In the genomic region with DNA sequence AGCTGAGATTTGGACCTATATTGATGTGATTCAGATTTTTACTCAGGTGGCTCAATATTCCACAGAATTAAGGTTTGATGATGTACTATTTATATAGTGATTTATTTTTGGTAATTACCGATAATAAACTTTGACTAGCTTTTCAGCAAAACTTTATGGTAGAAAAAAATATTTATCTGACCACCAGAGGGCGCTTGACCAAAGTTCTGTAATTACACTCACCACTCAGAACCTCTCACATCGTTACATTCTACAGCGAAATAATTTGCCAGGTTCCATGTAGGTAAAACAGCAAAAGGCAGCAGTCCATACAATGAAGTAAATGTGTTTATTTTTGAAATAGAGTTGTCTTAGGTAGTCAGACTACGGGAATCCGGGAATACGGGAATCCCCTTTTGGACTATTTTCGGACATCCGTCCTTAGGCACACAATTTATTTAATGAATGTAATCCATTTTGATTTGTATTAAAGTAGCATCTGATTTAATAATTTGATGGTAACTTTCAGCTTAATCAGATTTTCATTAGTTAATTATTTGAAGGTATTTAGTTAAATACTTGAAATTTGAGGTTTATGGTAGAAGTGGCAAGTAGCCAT, we compare ENCODE assay signal across 8 cellular contexts.
DNase-seq lines count a peak whose midpoint lies in the region; ATAC-seq, FAIRE-seq and TF ChIP-seq lines count a peak whose summit lies in the region.

No MANE protein-coding gene starts in this region.

- peak overlapping the region in 1 of 8 donors; percentile 29 for H3K4me3 ChIP-seq in spleen

- FAIRE-seq in TTC549 (lab: Jason Lieb, UNC) = peak; percentile 78

- H3K27me3 ChIP-seq in spleen (replicated peaks in 1 of 7) = no peaks in the 10 kb centered on the region

- TF ChIP-seq POLR2A in spleen (IDR thresholded peaks at IDR 0.05) = no peak

- H3K4me1 ChIP-seq in spleen = peaks cover 0 to 5% (median 0%) of the 10 kb centered on the region in 6 donors

- ATAC-seq in left colon = no peak

- no peaks in the 10 kb centered on the region for H3K36me3 ChIP-seq in spleen

- intact Hi-C loops in spleen (cut with DNase I; ENCODE audit: low total_unique reads) (loop anchor here (10.0 kb wide), 2 partner anchors 471 to 1039 kb away; no protein-coding TSS in a partner anchor), left colon (cut with DNase I, micrococcal nuclease) (loop anchor here in 1 of 2 donors (10.0 kb wide), 2 partner anchors 879 to 1049 kb away; no protein-coding TSS in a partner anchor)

- no peak overlapping the region for H3K27ac ChIP-seq in spleen

- DNase-seq in activated gamma-delta T cell treated with Interleukin-2 at 50 U/mL for 16 hours = peak; percentile 11
- no peak for DNase-seq in activated gamma-delta T cell (lab: John Stamatoyannopoulos, UW)
- peak; percentile 55 for DNase-seq in KBM-7
- DNase-seq in glomerular endothelial cell (ENCODE audit: extremely low read depth, low read depth, low spot score) = peak; percentile 27
- DNase-seq in spleen = no peak
- DNase-seq in SKM-1 (lab: John Stamatoyannopoulos, UW; ENCODE audit: unreplicated experiment) = no peak
- DNase-seq in left colon = no peak

- WGBS in spleen, 5 donors = 45 to 58% (median 55%) methylated on average over 9 of the region's 9 CpGs

- in situ Hi-C loops in KBM-7 (cut with MboI; ENCODE audit: low pct_unique_long_range_greater_than_20kb, low sequenced_read_pairs) = no loop called here

- peak; percentile 12 to 70 (median 47) for TF ChIP-seq CTCF in spleen (IDR thresholded peaks at IDR 0.05 in 8 of 11, conservative IDR thresholded peaks at IDR 0.05 in 3 of 11)

- H3K9me3 ChIP-seq in spleen = no peaks in the 10 kb centered on the region

Comparison
In these comparisons a context has a peak if more than half of its experiments do, and no peak if none do; other contexts are left out.
1. DNase-seq: peak in activated gamma-delta T cell treated with Interleukin-2 at 50 U/mL for 16 hours (single experiment), KBM-7 (single experiment) and glomerular endothelial cell (single experiment); none in activated gamma-delta T cell (single experiment), spleen (single experiment), SKM-1 (single experiment) and left colon (0 of 2).